8 cellular contexts compared by ENCODE assay signal in genomic region chr16:12801511-12802042, GRCh38. TPM values are rescaled to one million over a fixed set of nuclear protein-coding genes. Genes with fewer than 3 reads are reported as not detected.
DNase-seq lines count a peak whose midpoint lies in the region.

No MANE protein-coding gene starts in this region.

- DNase-seq in ELF-1 (ENCODE audit: low read depth, low spot score) (peak; percentile 27), amniotic stem cell (lab: John Stamatoyannopoulos, UW) (peak; percentile 71), lung microvascular endothelial cell (ENCODE audit: low read depth in 2 of 2) (peak; percentile 63 to 93), ecto neural progenitor cell (ENCODE audit: low spot score) (no peak), NCI-H1105 (lab: John Stamatoyannopoulos, UW) (no peak)
- DNase-seq in stimulated activated naive CD4-positive, alpha-beta T cell treated with Interleukin-2 at 50 U/mL for 16 hours (lab: John Stamatoyannopoulos, UW), result no peak
- DNase-seq in activated CD8-positive, alpha-beta memory T cell treated with anti-CD3 and anti-CD28 coated beads, Interleukin-2, amount 50 U/mL, for 48 hours, result no peak

- no peak overlapping the region for H3K9ac ChIP-seq in HUES48 (ENCODE audit: low read depth, low read length)

- no peaks in the 10 kb centered on the region for H3K27me3 ChIP-seq in HUES48 (ENCODE audit: control insufficient read depth, insufficient read depth, low read length)

- H3K4me1 ChIP-seq in HUES48 (ENCODE audit: control insufficient read depth, insufficient read depth, low read length), result peaks cover 7% of the 10 kb centered on the region; the same call in 1 of the 2 replicates

- H3K4me3 ChIP-seq in HUES48 (ENCODE audit: low read depth, low read length), result no peak overlapping the region

- no peaks in the 10 kb centered on the region for H3K9me3 ChIP-seq in HUES48 (ENCODE audit: control insufficient read depth, insufficient read depth, low read length)

- H3K27ac ChIP-seq in HUES48 (ENCODE audit: low read depth, low read length), result peak overlapping the region; percentile 25

- no peaks in the 10 kb centered on the region for H3K36me3 ChIP-seq in HUES48 (ENCODE audit: control insufficient read depth, insufficient read depth, low read length)

RNA-seq across cellular contexts. Expression of gene CPPED1, which starts 2.1 kb away (rescaled TPM):
- total RNA-seq in lung microvascular endothelial cell, result 4.0 and 7.6 TPM in 2 replicates

Comparison
In these comparisons a context has a peak if more than half of its experiments do, and no peak if none do; other contexts are left out.
1. DNase-seq: peak in ELF-1 (single experiment), amniotic stem cell (single experiment) and lung microvascular endothelial cell (2 of 2); none in ecto neural progenitor cell (single experiment), stimulated activated naive CD4-positive, alpha-beta T cell treated with Interleukin-2 at 50 U/mL for 16 hours (single experiment), activated CD8-positive, alpha-beta memory T cell treated with anti-CD3 and anti-CD28 coated beads, Interleukin-2, amount 50 U/mL, for 48 hours (single experiment) and NCI-H1105 (single experiment).